Comparison of ENCODE assay signal across 11 cellular contexts in genomic region chr22:40310081-40310770, GRCh38. TPM values are rescaled to one million over a fixed set of nuclear protein-coding genes. Genes with fewer than 3 reads are reported as not detected.
DNase-seq lines count a peak whose midpoint lies in the region; ATAC-seq, FAIRE-seq and TF ChIP-seq lines count a peak whose summit lies in the region.
"Had no signal": no experiment of that assay in that cellular context is flagged by ENCODE, and none has a peak within 500 bp of the region (broad histone marks: within the 10 kb centered on the region; RNA-seq: fewer than 3 reads in every experiment).

No MANE protein-coding gene starts in this region.

- no peaks in the 10 kb centered on the region for H3K27me3 Mint-ChIP-seq in astrocyte (ENCODE audit: low read depth, unreplicated experiment)
- H3K27me3 Mint-ChIP-seq: activated CD4-positive, alpha-beta memory T cell treated with anti-CD3 and anti-CD28 coated beads, Interleukin-2, amount 10 ng/mL, durations not matched to agents 7 days and 5 days had no signal

- peaks cover 24% of the 10 kb centered on the region for H3K36me3 Mint-ChIP-seq in astrocyte (ENCODE audit: low read depth, unreplicated experiment)

- no peaks in the 10 kb centered on the region for H3K9me3 Mint-ChIP-seq in astrocyte (ENCODE audit: unreplicated experiment)
- H3K9me3 Mint-ChIP-seq: activated CD4-positive, alpha-beta memory T cell treated with anti-CD3 and anti-CD28 coated beads, Interleukin-2, amount 10 ng/mL, durations not matched to agents 7 days and 5 days had no signal

- H3K9me3 ChIP-seq in astrocyte (ENCODE audit: insufficient read depth, low read depth, low read length) (no peaks in the 10 kb centered on the region), thyroid gland (no peaks in the 10 kb centered on the region)

- H4K20me1 ChIP-seq in astrocyte (ENCODE audit: insufficient read depth, low read length) = peaks cover 25% of the 10 kb centered on the region

- H3K36me3 ChIP-seq in astrocyte (ENCODE audit: insufficient read depth, low read length) (peaks cover 44% of the 10 kb centered on the region), thyroid gland (peaks cover 21 to 31% of the 10 kb centered on the region in 2 donors)

- no peak for ATAC-seq in HG03571 (IDR thresholded peaks at IDR 0.05; ENCODE audit: unreplicated experiment)

- peak overlapping the region; percentile 50 for H3K27ac Mint-ChIP-seq in astrocyte (ENCODE audit: unreplicated experiment)
- H3K27ac Mint-ChIP-seq: activated CD4-positive, alpha-beta memory T cell treated with anti-CD3 and anti-CD28 coated beads, Interleukin-2, amount 10 ng/mL, durations not matched to agents 7 days and 5 days had no signal

- H3K4me1 ChIP-seq in astrocyte (ENCODE audit: insufficient read depth, low read length) (peaks cover 22% of the 10 kb centered on the region), thyroid gland (peaks cover 21 to 25% of the 10 kb centered on the region in 2 donors)

- peak; percentile 93 for FAIRE-seq in astrocyte (lab: Jason Lieb, UNC)

- peak overlapping the region; percentile 61 for H3K9ac ChIP-seq in astrocyte (ENCODE audit: low read length)

- H3K79me2 ChIP-seq in astrocyte (ENCODE audit: insufficient read depth, low read length) = peaks cover 3% of the 10 kb centered on the region

- no peak for TF ChIP-seq POLR2A in thyroid gland (IDR thresholded peaks at IDR 0.05)

- H3K4me3 ChIP-seq in astrocyte (ENCODE audit: insufficient read depth, low read depth, low read length) (peak overlapping the region; percentile 37), thyroid gland (replicated peaks in 1 of 3) (no peak overlapping the region)

- H3K27me3 ChIP-seq in astrocyte (ENCODE audit: insufficient read depth, low read length) (no peaks in the 10 kb centered on the region), thyroid gland (no peaks in the 10 kb centered on the region)

- intact Hi-C loops in thyroid gland (cut with DNase I) = no loop called here

- no peak for TF ChIP-seq CTCF in astrocyte (IDR thresholded peaks at IDR 0.05; ENCODE audit: insufficient read depth, low read depth, low read length)
- TF ChIP-seq CTCF in thyroid gland (IDR thresholded peaks at IDR 0.05) = no peak

- no peak overlapping the region for H2AFZ ChIP-seq in astrocyte (ENCODE audit: low read depth, low read length)

- peak overlapping the region; percentile 78 for H3K4me2 ChIP-seq in astrocyte (ENCODE audit: low read length)

- peak overlapping the region; percentile 68 for H3K27ac ChIP-seq in astrocyte (ENCODE audit: low read depth, low read length)
- H3K27ac ChIP-seq in thyroid gland = peak overlapping the region; percentile 58 to 84 (median 62)

- 20 to 28% methylated on average over 9 of the region's 9 CpGs for WGBS in thyroid gland, 2 donors

- peaks cover 15% of the 10 kb centered on the region for H3K4me1 Mint-ChIP-seq in astrocyte (ENCODE audit: low read depth, unreplicated experiment)

- no peak overlapping the region for H3K4me3 Mint-ChIP-seq in astrocyte (ENCODE audit: unreplicated experiment)
- H3K4me3 Mint-ChIP-seq: activated CD4-positive, alpha-beta memory T cell treated with anti-CD3 and anti-CD28 coated beads, Interleukin-2, amount 10 ng/mL, durations not matched to agents 7 days and 5 days had no signal

- peak; percentile 72 for DNase-seq in HCEC 1CT
- peak; percentile 89 for DNase-seq in astrocyte (ENCODE audit: low read depth)
- peak; percentile 10 to 14 for DNase-seq in lung microvascular endothelial cell (ENCODE audit: low read depth in 2 of 2)
- peak; percentile 53 to 62 for DNase-seq in thyroid gland
- DNase-seq in nucleus accumbens (lab: John Stamatoyannopoulos, UW) = no peak
- DNase-seq in KG1 (lab: John Stamatoyannopoulos, UW) = no peak
- DNase-seq: activated CD4-positive, alpha-beta memory T cell treated with anti-CD3 and anti-CD28 coated beads, Interleukin-2, amount 10 ng/mL, durations not matched to agents 7 days and 5 days; anterior cingulate cortex; hypothalamus; posterior cingulate gyrus had no signal

RNA-seq across cellular contexts. Expression of gene ADSL, which starts 36.1 kb away (rescaled TPM):
- 70.1 and 83.4 TPM in 2 replicates for total RNA-seq in astrocyte
- 102 and 122 TPM in 2 replicates for total RNA-seq in lung microvascular endothelial cell
- total RNA-seq in thyroid gland = 10 to 100 TPM; 49.0 to 69.4 (median 60.1) TPM

Comparison
In these comparisons a context has a peak if more than half of its experiments do, and no peak if none do; other contexts are left out.
1. DNase-seq: peak in HCEC 1CT (single experiment), astrocyte (single experiment), lung microvascular endothelial cell (2 of 2) and thyroid gland (2 of 2); none in nucleus accumbens (0 of 56) and KG1 (single experiment).